Comparison of ENCODE assay signal across 7 cellular contexts in the genomic region with DNA sequence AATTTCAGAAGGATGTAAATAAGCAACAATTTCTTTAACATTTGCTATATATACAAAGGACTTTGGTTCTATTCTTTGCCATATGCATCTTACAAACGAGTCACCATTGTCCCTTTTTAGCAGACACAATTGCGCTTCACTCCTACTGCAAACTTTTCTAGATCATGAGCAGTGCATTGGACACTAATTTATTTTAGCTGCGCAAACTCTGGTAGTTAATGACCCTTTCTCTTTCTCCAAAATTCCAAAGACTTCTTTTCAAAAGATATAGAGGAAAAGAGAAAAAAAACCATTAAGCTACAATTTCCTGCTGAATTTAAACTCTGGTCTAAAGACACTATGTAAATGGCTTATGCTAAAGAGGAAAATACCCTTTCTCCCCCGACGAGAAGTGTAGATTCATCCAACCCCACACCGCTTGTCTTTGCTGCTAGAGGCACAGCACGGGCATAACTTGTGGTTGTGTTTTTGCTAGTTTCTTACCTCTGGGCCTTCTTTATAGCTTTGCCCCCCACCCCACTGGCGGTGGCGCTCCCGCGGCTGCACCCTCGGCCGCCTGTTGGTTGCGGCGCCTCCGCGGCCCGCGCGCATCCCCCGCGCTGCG.
DNase-seq lines count a peak whose midpoint lies in the region; ATAC-seq and TF ChIP-seq lines count a peak whose summit lies in the region.

No MANE protein-coding gene starts in this region.

- DNase-seq in NT2/D1 (ENCODE audit: low read depth, low spot score) (no peak), hepatocyte (ENCODE audit: low spot score) (no peak), testis (no peak), AG08395 (ENCODE audit: low spot score) (no peak), HCEC 1CT (no peak)

- H3K27ac ChIP-seq in hepatocyte (no peak overlapping the region), testis (peak overlapping the region; percentile 70 to 72)

- H2AFZ ChIP-seq in hepatocyte, result no peak overlapping the region

- H3K9me3 ChIP-seq in NT2/D1 (ENCODE audit: insufficient read depth, low read length) (no peaks in the 10 kb centered on the region), hepatocyte (ENCODE audit: low read depth) (no peaks in the 10 kb centered on the region), testis (no peaks in the 10 kb centered on the region)

- H3K9ac ChIP-seq in NT2/D1 (ENCODE audit: insufficient read length, low read depth), result peak overlapping the region; percentile 87

- peak overlapping the region; percentile 95 for H3K4me2 ChIP-seq in hepatocyte

- no peak for TF ChIP-seq CTCF in hepatocyte (IDR thresholded peaks at IDR 0.05; ENCODE audit: poor library complexity)
- TF ChIP-seq CTCF in testis (IDR thresholded peaks at IDR 0.05), result no peak

- H3K79me2 ChIP-seq in hepatocyte, result no peaks in the 10 kb centered on the region

- 12% methylated on average over 10 of the region's 23 CpGs for WGBS in hepatocyte (ENCODE audit: low lambda C conversion rate, missing lambda C conversion rate)
- 11 to 12% methylated on average over 23 of the region's 23 CpGs for WGBS in testis, 2 donors

- H4K20me1 ChIP-seq in hepatocyte (ENCODE audit: insufficient read depth, poor library complexity, severe bottlenecking), result no peaks in the 10 kb centered on the region

- ATAC-seq in GM18511 (IDR thresholded peaks at IDR 0.05; ENCODE audit: unreplicated experiment) (peak; percentile 22), HG02588 (IDR thresholded peaks at IDR 0.05; ENCODE audit: unreplicated experiment) (peak; percentile 26)

- H3K4me3 ChIP-seq in NT2/D1 (ENCODE audit: insufficient read length, low read depth) (peak overlapping the region; percentile 77), hepatocyte (peak overlapping the region; percentile 18), testis (peak overlapping the region; percentile 61 to 65)

- H3K27me3 ChIP-seq in NT2/D1 (ENCODE audit: insufficient read depth, insufficient read length) (peaks cover 17% of the 10 kb centered on the region), hepatocyte (peaks cover 28% of the 10 kb centered on the region), testis (no peaks in the 10 kb centered on the region)

- no peak for TF ChIP-seq POLR2A in testis (IDR thresholded peaks at IDR 0.05)

- peaks cover 2% of the 10 kb centered on the region for H3K4me1 ChIP-seq in NT2/D1 (ENCODE audit: insufficient read depth, insufficient read length)
- H3K4me1 ChIP-seq in hepatocyte (ENCODE audit: insufficient read depth), result no peaks in the 10 kb centered on the region
- no peaks in the 10 kb centered on the region for H3K4me1 ChIP-seq in testis

- no peaks in the 10 kb centered on the region for H3K36me3 ChIP-seq in NT2/D1 (ENCODE audit: insufficient read depth, insufficient read length, low read length)
- no peaks in the 10 kb centered on the region for H3K36me3 ChIP-seq in hepatocyte (replicated peaks; ENCODE audit: insufficient read depth, low read depth)
- no peaks in the 10 kb centered on the region for H3K36me3 ChIP-seq in testis (ENCODE audit: low read depth, missing control alignments)

- no peaks in the 10 kb centered on the region for H3K9me2 ChIP-seq in hepatocyte (replicated peaks; ENCODE audit: insufficient read depth)

- intact Hi-C loops in testis (cut with DNase I; ENCODE audit: low total_unique reads), result loop anchor here (10.0 kb wide), 1 partner anchor 789 kb away; the partner anchor contains the start of gene HOXA9

Comparison
In these comparisons a context has a peak if more than half of its experiments do, and no peak if none do; other contexts are left out.
1. H3K4me3 ChIP-seq: peak in every context shown above with its lines; median percentile 77 in NT2/D1; 63 in testis; 18 in hepatocyte.